In the genomic region with DNA sequence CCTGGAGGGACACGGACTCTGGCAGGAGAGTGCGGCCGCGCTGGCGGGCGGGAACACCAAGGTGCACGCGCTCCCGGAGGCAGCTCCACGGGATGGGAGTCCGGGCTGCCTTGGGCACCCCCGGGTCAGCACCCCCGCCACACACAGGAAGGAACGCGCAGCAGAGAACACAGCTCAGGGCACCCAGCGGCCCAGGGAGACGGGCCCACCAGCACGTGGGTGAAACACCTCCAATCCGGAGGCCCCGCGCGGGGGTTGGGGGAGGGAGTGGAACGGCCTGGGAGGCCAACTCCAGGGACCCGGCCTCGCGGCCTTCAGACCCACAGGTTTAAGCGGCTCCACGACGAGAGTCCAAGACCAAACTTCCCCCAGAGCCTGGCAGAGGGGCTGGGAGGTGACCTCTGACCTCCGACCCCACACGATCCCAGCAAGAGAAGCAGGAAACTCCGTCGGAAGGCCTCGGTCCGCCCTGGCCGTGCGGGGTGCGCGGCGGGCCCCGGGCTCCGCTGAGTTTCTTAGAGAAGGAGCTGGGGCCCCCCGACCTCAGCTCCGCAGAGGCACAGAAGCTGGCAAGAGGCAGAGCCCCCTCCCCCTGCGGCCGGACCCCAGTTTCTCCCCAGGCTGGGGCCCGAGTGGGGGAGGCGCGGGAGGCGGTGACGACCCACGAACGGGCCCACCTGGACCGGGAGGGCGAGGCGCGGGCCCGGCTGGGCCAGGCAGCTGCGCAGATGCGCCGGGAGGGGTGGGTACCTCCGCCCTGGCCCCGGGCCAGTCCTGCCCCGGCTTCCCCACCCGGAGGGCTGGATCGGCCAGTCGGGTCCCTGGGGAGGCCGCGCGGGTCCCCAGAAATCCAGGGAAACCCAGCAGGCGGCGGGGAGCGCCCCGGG, we compare ENCODE assay signal across 8 cellular contexts. TPM values are rescaled to one million over a fixed set of nuclear protein-coding genes. Genes with fewer than 3 reads are reported as not detected.
A peak's percentile ranks its signal among the peaks of the same experiment; 100 is the strongest.
DNase-seq lines count a peak whose midpoint lies in the region; ATAC-seq and TF ChIP-seq lines count a peak whose summit lies in the region.

No MANE protein-coding gene starts in this region.

- WGBS in transverse colon (ENCODE audit: low coverage in 1 of 2), 2 donors = 7% methylated on average over 40 of the region's 74 CpGs; no CpG with 5 or more reads in 1 of the 2 donors

- peak; percentile 73 to 74 for ATAC-seq in natural killer cell treated with Interleukin-12 subunit alpha and Interleukin-12 subunit beta and Interleukin-15 and Interleukin-18, amount 100 ng/mL, for 72 hours

- no peaks in the 10 kb centered on the region for H3K36me3 Mint-ChIP-seq in CD4-positive, alpha-beta memory T cell
- no peaks in the 10 kb centered on the region for H3K36me3 Mint-ChIP-seq in natural killer cell treated with Interleukin-12 subunit alpha and Interleukin-12 subunit beta and Interleukin-15 and Interleukin-18, amount 100 ng/mL, for 72 hours

- no peaks in the 10 kb centered on the region for H3K9me3 ChIP-seq in CD4-positive, alpha-beta memory T cell (ENCODE audit: control insufficient read depth in 1 of 2, low read length in 2 of 2)
- no peaks in the 10 kb centered on the region for H3K9me3 ChIP-seq in transverse colon

- H3K4me1 ChIP-seq in CD4-positive, alpha-beta memory T cell (ENCODE audit: insufficient read depth, low read length) = peaks cover 45% of the 10 kb centered on the region
- H3K4me1 ChIP-seq in transverse colon = peaks cover 33 to 64% (median 58%) of the 10 kb centered on the region in 4 donors

- peak overlapping the region; percentile 65 to 88 (median 74) for H3K4me3 Mint-ChIP-seq in CD4-positive, alpha-beta memory T cell
- H3K4me3 Mint-ChIP-seq in natural killer cell treated with Interleukin-12 subunit alpha and Interleukin-12 subunit beta and Interleukin-15 and Interleukin-18, amount 100 ng/mL, for 72 hours = peak overlapping the region; percentile 81

- POLR2A ChIA-PET in CD4-positive, alpha-beta memory T cell (lab: Charles Lee; ENCODE audit: partially characterized antibody) = interaction anchor here (1.1 to 8.3 kb wide), 4 partner anchors 15 to 306 kb away, joined by 3 to 155 read pairs (median 32); partner anchors contain the start of gene TMEM250

- peak; percentile 42 to 72 (median 46) for DNase-seq in CD4-positive, alpha-beta memory T cell
- DNase-seq in NOMO-1 treated with DMSO at 0.1 percent for 48 hours (lab: John Stamatoyannopoulos, UW; ENCODE audit: unreplicated experiment) = peak; percentile 67
- DNase-seq in activated effector memory CD4-positive, alpha-beta T cell treated with Interleukin-2 at 50 U/mL for 16 hours = peak; percentile 36
- DNase-seq in fibroblast of mammary gland (ENCODE audit: low read depth) = peak; percentile 55
- peak; percentile 82 for DNase-seq in natural killer cell treated with Interleukin-12 subunit alpha and Interleukin-12 subunit beta and Interleukin-15 and Interleukin-18, amount 100 ng/mL, for 72 hours (ENCODE audit: low spot score)
- DNase-seq in transverse colon = peak; percentile 74
- DNase-seq in NCI-H1694 treated with DMSO at 0.1 percent for 48 hours (lab: John Stamatoyannopoulos, UW) = no peak
- no peak for DNase-seq in NCI-H128 (lab: John Stamatoyannopoulos, UW; ENCODE audit: unreplicated experiment)

- intact Hi-C loops in CD4-positive, alpha-beta memory T cell (cut with micrococcal nuclease) = loop anchor here (1.0 kb wide), 1 partner anchor 24 kb away; the partner anchor contains the start of gene TMEM250
- intact Hi-C loops in transverse colon (cut with DNase I; ENCODE audit: low total_unique reads) = no loop called here

- CTCF ChIA-PET in CD4-positive, alpha-beta memory T cell (lab: Charles Lee; ENCODE audit: partially characterized antibody) = interaction anchor here (0.9 to 1.2 kb wide), 2 partner anchors 28 to 127 kb away, joined by 4 to 7 read pairs; no protein-coding TSS in a partner anchor

- peaks cover 6 to 43% (median 24%) of the 10 kb centered on the region in 4 donors for H3K4me1 Mint-ChIP-seq in CD4-positive, alpha-beta memory T cell
- H3K4me1 Mint-ChIP-seq in natural killer cell treated with Interleukin-12 subunit alpha and Interleukin-12 subunit beta and Interleukin-15 and Interleukin-18, amount 100 ng/mL, for 72 hours (ENCODE audit: low read depth in 2 of 2) = peaks cover 11 to 25% of the 10 kb centered on the region in 2 donors

- no peaks in the 10 kb centered on the region for H3K27me3 Mint-ChIP-seq in CD4-positive, alpha-beta memory T cell
- H3K27me3 Mint-ChIP-seq in natural killer cell treated with Interleukin-12 subunit alpha and Interleukin-12 subunit beta and Interleukin-15 and Interleukin-18, amount 100 ng/mL, for 72 hours = no peaks in the 10 kb centered on the region

- no peaks in the 10 kb centered on the region for H3K27me3 ChIP-seq in CD4-positive, alpha-beta memory T cell (ENCODE audit: insufficient read depth, low read length)
- H3K27me3 ChIP-seq in transverse colon = peaks cover 9% of the 10 kb centered on the region

- TF ChIP-seq EP300 in transverse colon (IDR thresholded peaks at IDR 0.05; ENCODE audit: low read depth) = no peak

- H3K4me3 ChIP-seq in CD4-positive, alpha-beta memory T cell (ENCODE audit: low read length in 2 of 2) = peak overlapping the region in 1 of 2 donors; percentile 45
- H3K4me3 ChIP-seq in fibroblast of mammary gland (ENCODE audit: control insufficient read depth, low read depth, low read length) = peak overlapping the region; percentile 65
- H3K4me3 ChIP-seq in transverse colon = peak overlapping the region; percentile 87 to 94 (median 92)

- H3K27ac ChIP-seq in CD4-positive, alpha-beta memory T cell (ENCODE audit: low read depth, low read length) = peak overlapping the region; percentile 43
- peak overlapping the region; percentile 93 to 98 (median 96) for H3K27ac ChIP-seq in transverse colon

- H3K36me3 ChIP-seq in CD4-positive, alpha-beta memory T cell (ENCODE audit: insufficient read depth, low read length) = no peaks in the 10 kb centered on the region
- H3K36me3 ChIP-seq in transverse colon = no peaks in the 10 kb centered on the region

- TF ChIP-seq POLR2A in transverse colon (IDR thresholded peaks at IDR 0.05) = no peak

- peak overlapping the region in 5 of 7 donors; percentile 22 to 85 (median 70) for H3K27ac Mint-ChIP-seq in CD4-positive, alpha-beta memory T cell
- H3K27ac Mint-ChIP-seq in natural killer cell treated with Interleukin-12 subunit alpha and Interleukin-12 subunit beta and Interleukin-15 and Interleukin-18, amount 100 ng/mL, for 72 hours = peak overlapping the region in 1 of 2 donors; percentile 50

- in situ Hi-C loops in transverse colon (cut with MboI; ENCODE audit: low pct_ligation_motif_present in 1 of 4, low pct_unique_long_range_greater_than_20kb in 1 of 4, low sequenced_read_pairs in 3 of 4) = no loop called here

- no peak for TF ChIP-seq CTCF in fibroblast of mammary gland (conservative IDR thresholded peaks at IDR 0.05; ENCODE audit: control insufficient read depth, insufficient read depth, low read depth, low read length)
- no peak for TF ChIP-seq CTCF in transverse colon (IDR thresholded peaks at IDR 0.05)

- no peaks in the 10 kb centered on the region for H3K9me3 Mint-ChIP-seq in CD4-positive, alpha-beta memory T cell
- no peaks in the 10 kb centered on the region for H3K9me3 Mint-ChIP-seq in natural killer cell treated with Interleukin-12 subunit alpha and Interleukin-12 subunit beta and Interleukin-15 and Interleukin-18, amount 100 ng/mL, for 72 hours

RNA-seq across cellular contexts. Expression of gene NACC2, which starts 0.9 kb away (rescaled TPM):
- 10 to 100 TPM; 11.5 to 12.2 TPM for total RNA-seq in CD4-positive, alpha-beta memory T cell
- 1 to 10 TPM in 1 of 2 donors, under 1 TPM in 1; 0.58 to 2.6 TPM for polyA plus RNA-seq in CD4-positive, alpha-beta memory T cell
- total RNA-seq in natural killer cell treated with Interleukin-12 subunit alpha and Interleukin-12 subunit beta and Interleukin-15 and Interleukin-18, amount 100 ng/mL, for 72 hours = 10 to 100 TPM; 19.2 to 21.1 TPM
- 10 to 100 TPM; 22.2 to 64.3 (median 26.5) TPM for total RNA-seq in transverse colon

RNA-seq across cellular contexts. Expression of gene TMEM250, which starts 24.4 kb away (rescaled TPM):
- total RNA-seq in CD4-positive, alpha-beta memory T cell = 10 to 100 TPM; 52.1 to 55.8 TPM
- polyA plus RNA-seq in CD4-positive, alpha-beta memory T cell = 10 to 100 TPM; 46.7 to 67.3 TPM
- total RNA-seq in natural killer cell treated with Interleukin-12 subunit alpha and Interleukin-12 subunit beta and Interleukin-15 and Interleukin-18, amount 100 ng/mL, for 72 hours = 10 to 100 TPM; 29.1 to 42.3 TPM
- 100 to 1,000 TPM in 2 of 4 donors, 10 to 100 TPM in 2; 50.3 to 187 (median 86.6) TPM for total RNA-seq in transverse colon

Comparison
In these comparisons a context has a peak if more than half of its experiments do, and no peak if none do; other contexts are left out.
1. DNase-seq: peak in CD4-positive, alpha-beta memory T cell (5 of 5), NOMO-1 treated with DMSO at 0.1 percent for 48 hours (single experiment), activated effector memory CD4-positive, alpha-beta T cell treated with Interleukin-2 at 50 U/mL for 16 hours (single experiment), fibroblast of mammary gland (single experiment), natural killer cell treated with Interleukin-12 subunit alpha and Interleukin-12 subunit beta and Interleukin-15 and Interleukin-18, amount 100 ng/mL, for 72 hours (single experiment) and transverse colon (single experiment); none in NCI-H1694 treated with DMSO at 0.1 percent for 48 hours (single experiment) and NCI-H128 (single experiment).